17 cellular contexts compared by ENCODE assay signal in genomic region chr11:118679483-118679882, GRCh38. TPM values are rescaled to one million over a fixed set of nuclear protein-coding genes. Genes with fewer than 3 reads are reported as not detected.
A peak's percentile ranks its signal among the peaks of the same experiment; 100 is the strongest.
DNase-seq lines count a peak whose midpoint lies in the region; TF ChIP-seq lines count a peak whose summit lies in the region.
"Had no signal": no experiment of that assay in that cellular context is flagged by ENCODE, and none has a peak within 500 bp of the region (broad histone marks: within the 10 kb centered on the region; RNA-seq: fewer than 3 reads in every experiment).

A gene with protein sequence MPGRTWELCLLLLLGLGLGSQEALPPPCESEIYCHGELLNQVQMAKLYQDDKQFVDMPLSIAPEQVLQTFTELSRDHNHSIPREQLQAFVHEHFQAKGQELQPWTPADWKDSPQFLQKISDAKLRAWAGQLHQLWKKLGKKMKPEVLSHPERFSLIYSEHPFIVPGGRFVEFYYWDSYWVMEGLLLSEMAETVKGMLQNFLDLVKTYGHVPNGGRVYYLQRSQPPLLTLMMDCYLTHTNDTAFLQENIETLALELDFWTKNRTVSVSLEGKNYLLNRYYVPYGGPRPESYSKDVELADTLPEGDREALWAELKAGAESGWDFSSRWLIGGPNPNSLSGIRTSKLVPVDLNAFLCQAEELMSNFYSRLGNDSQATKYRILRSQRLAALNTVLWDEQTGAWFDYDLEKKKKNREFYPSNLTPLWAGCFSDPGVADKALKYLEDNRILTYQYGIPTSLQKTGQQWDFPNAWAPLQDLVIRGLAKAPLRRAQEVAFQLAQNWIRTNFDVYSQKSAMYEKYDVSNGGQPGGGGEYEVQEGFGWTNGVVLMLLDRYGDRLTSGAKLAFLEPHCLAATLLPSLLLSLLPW (minus strand): TSS chr11:118679650. CDS start chr11:118679627, 23 bp downstream.

- 100% methylated on average over 1 of the region's 5 CpGs for WGBS in esophagus muscularis mucosa

- no peaks in the 10 kb centered on the region for H3K27me3 ChIP-seq in colonic mucosa
- H3K27me3 ChIP-seq in tibial artery, result no peaks in the 10 kb centered on the region
- H3K27me3 ChIP-seq in esophagus muscularis mucosa, result no peaks in the 10 kb centered on the region
- H3K27me3 ChIP-seq: gastroesophageal sphincter had no signal

- H3K36me3 ChIP-seq in colonic mucosa, result no peaks in the 10 kb centered on the region
- H3K36me3 ChIP-seq in tibial artery, result no peaks in the 10 kb centered on the region
- H3K36me3 ChIP-seq in esophagus muscularis mucosa, result no peaks in the 10 kb centered on the region
- H3K36me3 ChIP-seq: gastroesophageal sphincter had no signal

- H3K4me3 ChIP-seq in colonic mucosa (peak within 1 kb of the TSS; percentile 9), tibial artery (no peak within 1 kb of the TSS), esophagus muscularis mucosa (no peak within 1 kb of the TSS)
- H3K4me3 ChIP-seq: gastroesophageal sphincter had no signal

- peak within 1 kb of the TSS in 1 of 2 donors; percentile 19 for H3K9ac ChIP-seq in colonic mucosa (ENCODE audit: low read depth in 2 of 2, low read length in 2 of 2)

- intact Hi-C loops in colonic mucosa (cut with DNase I) (no loop called here), tibial artery (cut with DNase I; ENCODE audit: low total_unique reads) (no loop called here), esophagus muscularis mucosa (cut with DNase I) (no loop called here)

- TF ChIP-seq CTCF in colonic mucosa (IDR thresholded peaks at IDR 0.05) (no peak), tibial artery (IDR thresholded peaks at IDR 0.05) (no peak), esophagus muscularis mucosa (IDR thresholded peaks at IDR 0.05) (no peak)

- no peaks in the 10 kb centered on the region for H3K9me3 ChIP-seq in colonic mucosa
- H3K9me3 ChIP-seq in tibial artery, result no peaks in the 10 kb centered on the region
- no peaks in the 10 kb centered on the region for H3K9me3 ChIP-seq in esophagus muscularis mucosa
- H3K9me3 ChIP-seq: gastroesophageal sphincter had no signal

- no peaks in the 10 kb centered on the region for H3K4me1 ChIP-seq in colonic mucosa
- peaks cover 0 to 10% (median 0%) of the 10 kb centered on the region in 4 donors for H3K4me1 ChIP-seq in tibial artery
- peaks cover 0 to 5% (median 2%) of the 10 kb centered on the region in 4 donors for H3K4me1 ChIP-seq in esophagus muscularis mucosa
- H3K4me1 ChIP-seq: gastroesophageal sphincter had no signal

- no peak for TF ChIP-seq EP300 in esophagus muscularis mucosa (IDR thresholded peaks at IDR 0.05)

- peak; percentile 22 for DNase-seq in activated CD8-positive, alpha-beta memory T cell treated with anti-CD3 and anti-CD28 coated beads, Interleukin-2, amount 50 U/mL, for 48 hours
- DNase-seq in activated CD8-positive, alpha-beta memory T cell treated with anti-CD3 and anti-CD28 coated beads, Interleukin-2, amount 50 U/mL, for 4 hours, result no peak
- DNase-seq in colonic mucosa (peak; percentile 91), mesenteric fat pad (ENCODE audit: low spot score) (peak; percentile 89), tibial artery (peak; percentile 11 to 55), iPS-NIHi7 (ENCODE audit: extremely low spot score) (no peak), esophagus muscularis mucosa (ENCODE audit: extremely low spot score) (no peak), COLO829 (ENCODE audit: low spot score) (no peak)
- DNase-seq: activated CD4-positive, alpha-beta T cell treated with anti-CD3 and anti-CD28 coated beads, Interleukin-2, amount 10 ng/mL, durations not matched to agents 7 days and 5 days; activated T-cell treated with anti-CD3 and anti-CD28 coated beads, Interleukin-2, amount 50 U/mL, for 4 hours; Kasumi-1; NCI-H1436; NCI-H2227 treated with DMSO at 0.1 percent for 48 hours had no signal

- no peak for TF ChIP-seq POLR2A in esophagus muscularis mucosa (IDR thresholded peaks at IDR 0.05; ENCODE audit: low read depth)

- H3K27ac ChIP-seq in colonic mucosa, result peak within 1 kb of the TSS; percentile 46
- no peak within 1 kb of the TSS for H3K27ac ChIP-seq in tibial artery
- H3K27ac ChIP-seq in esophagus muscularis mucosa (replicated peaks in 1 of 4), result no peak within 1 kb of the TSS
- H3K27ac ChIP-seq: gastroesophageal sphincter had no signal

RNA-seq across cellular contexts. Expression of the gene that starts here (rescaled TPM):
- 1 to 10 TPM; 2.4 to 2.8 TPM for total RNA-seq in colonic mucosa
- not detected for total RNA-seq in mesenteric fat pad
- not detected for total RNA-seq in esophagus muscularis mucosa
- total RNA-seq: activated CD4-positive, alpha-beta T cell treated with anti-CD3 and anti-CD28 coated beads, Interleukin-2, amount 10 ng/mL, durations not matched to agents 7 days and 5 days; activated T-cell treated with anti-CD3 and anti-CD28 coated beads, Interleukin-2, amount 50 U/mL, for 4 hours; Daoy; endothelial cell of umbilical vein; gastroesophageal sphincter; mesothelial cell of epicardium had no signal

Comparison
In these comparisons a context has a peak if more than half of its experiments do, and no peak if none do; other contexts are left out.
1. DNase-seq: peak in activated CD8-positive, alpha-beta memory T cell treated with anti-CD3 and anti-CD28 coated beads, Interleukin-2, amount 50 U/mL, for 48 hours (single experiment), colonic mucosa (single experiment) and tibial artery (2 of 2); none in activated CD8-positive, alpha-beta memory T cell treated with anti-CD3 and anti-CD28 coated beads, Interleukin-2, amount 50 U/mL, for 4 hours (single experiment), iPS-NIHi7 (single experiment), esophagus muscularis mucosa (single experiment) and COLO829 (single experiment).
2. Peak in DNase-seq in mesenteric fat pad; RNA of the gene not detected or under 1 TPM.